Comparison of ENCODE assay signal across 33 cellular contexts in the genomic region with DNA sequence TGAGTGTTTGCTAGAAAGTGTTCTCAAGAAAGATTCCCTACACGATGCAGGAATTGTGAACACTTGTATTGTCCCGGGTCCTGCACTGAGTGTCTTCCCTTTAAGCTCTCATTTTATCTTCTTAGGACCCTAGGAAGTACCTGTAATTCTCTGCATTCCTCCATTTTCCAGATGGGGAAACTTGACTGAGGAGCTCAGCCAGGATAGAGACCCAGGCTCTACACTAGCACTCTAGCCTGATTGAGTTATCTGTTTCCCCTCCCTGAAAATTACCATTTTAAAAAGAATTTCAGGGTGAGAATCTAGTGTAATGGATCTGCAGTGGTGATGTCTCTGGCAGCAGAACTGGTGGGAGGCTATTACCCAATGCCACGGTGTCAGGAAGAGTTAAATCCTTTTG.
"Had no signal": no experiment of that assay in that cellular context is flagged by ENCODE, and none has a peak within 500 bp of the region (broad histone marks: within the 10 kb centered on the region; RNA-seq: fewer than 3 reads in every experiment).

No MANE protein-coding gene starts in this region.

- ATAC-seq: activated CD4-positive, CD25-positive, alpha-beta regulatory T cell treated with anti-CD3 and anti-CD28 coated beads, Interleukin-2, amount 50 U/mL, for 24 hours; gastrocnemius medialis; left lung; lower lobe of right lung; natural killer cell; stimulated activated memory B cell treated with anti-CD40 and anti-IgM and Interleukin-4, amounts not matched to agents 10 μg/mL and 1 μg/mL and 100 μg/mL, for 72 hours; stimulated activated naive CD8-positive, alpha-beta T cell treated with anti-CD3 and anti-CD28 coated beads, Interleukin-15, amount 100 ng/mL, for 72 hours; upper lobe of right lung had no signal

- H3K27ac ChIP-seq: breast epithelium, colonic mucosa, gastrocnemius medialis, hepatocyte, left lung, lower lobe of right lung, neutrophil, ovary, suprapubic skin, tibial artery, upper lobe of right lung had no signal

- H3K27me3 Mint-ChIP-seq: stimulated activated memory B cell treated with anti-CD40 and anti-IgM and Interleukin-4, amounts not matched to agents 10 μg/mL and 1 μg/mL and 100 μg/mL, for 72 hours had no signal

- H2AFZ ChIP-seq: hepatocyte had no signal

- DNase-seq: activated CD4-positive, alpha-beta T cell treated with anti-CD3 and anti-CD28 coated beads for 48 hours; activated CD4-positive, alpha-beta T cell treated with anti-CD3 and anti-CD28 coated beads, Interleukin-2, amount 50 U/mL, for 48 hours; activated CD8-positive, alpha-beta memory T cell treated with anti-CD3 and anti-CD28 coated beads for 24 hours; activated gamma-delta T cell; activated naive CD4-positive, alpha-beta T cell treated with anti-CD3 and anti-CD28 coated beads, Interleukin-2, amount 10 ng/mL, durations not matched to agents 7 days and 5 days; activated naive CD8-positive, alpha-beta T cell treated with anti-CD3 and anti-CD28 coated beads, Interleukin-2, amount 10 ng/mL, durations not matched to agents 7 days and 5 days; cerebellar nuclear complex; colonic mucosa; effector memory CD4-positive, alpha-beta T cell; gastrocnemius medialis; glutamatergic neuron; left lung; lower lobe of right lung; mesenchymal stem cell; natural killer cell; ovary; stimulated activated CD4-positive, alpha-beta T cell treated with anti-CD3 and anti-CD28 coated beads, Interleukin-1b, Interleukin-23, amount 100 ng/mL, for 48 hours; stimulated activated CD4-positive, alpha-beta T cell treated with anti-CD3 and anti-CD28 coated beads, Interleukin-4, amount 100 ng/mL, for 4 hours; stimulated activated CD8-positive, alpha-beta memory T cell treated with anti-CD3 and anti-CD28 coated beads, Interleukin-4, amount 100 ng/mL, for 48 hours; stimulated activated naive CD8-positive, alpha-beta T cell treated with anti-CD3 and anti-CD28 coated beads, Interleukin-15, amount 100 ng/mL, for 72 hours; T-helper 1 cell; tibial artery; upper lobe of right lung had no signal

- H3K4me1 Mint-ChIP-seq: stimulated activated memory B cell treated with anti-CD40 and anti-IgM and Interleukin-4, amounts not matched to agents 10 μg/mL and 1 μg/mL and 100 μg/mL, for 72 hours had no signal

- H3K36me3 Mint-ChIP-seq: activated naive CD4-positive, alpha-beta T cell treated with anti-CD3 and anti-CD28 coated beads, Interleukin-2, amount 10 ng/mL, durations not matched to agents 7 days and 5 days; activated naive CD8-positive, alpha-beta T cell treated with anti-CD3 and anti-CD28 coated beads, Interleukin-2, amount 10 ng/mL, durations not matched to agents 7 days and 5 days; natural killer cell; stimulated activated memory B cell treated with anti-CD40 and anti-IgM and Interleukin-4, amounts not matched to agents 10 μg/mL and 1 μg/mL and 100 μg/mL, for 72 hours had no signal

- H3K27ac Mint-ChIP-seq: activated naive CD4-positive, alpha-beta T cell treated with anti-CD3 and anti-CD28 coated beads, Interleukin-2, amount 10 ng/mL, durations not matched to agents 7 days and 5 days; activated naive CD8-positive, alpha-beta T cell treated with anti-CD3 and anti-CD28 coated beads, Interleukin-2, amount 10 ng/mL, durations not matched to agents 7 days and 5 days; activated T-helper 1 cell treated with anti-CD3 and anti-CD28 coated beads, Interleukin-12 subunit alpha, Interleukin-12 subunit beta, Interleukin-2, Interleukin-4 antibody, amounts not matched to agents 30 ng/mL and 10 ng/mL and 1 ng/mL, durations not matched to agents 14 hours and 24 hours and 36 hours; natural killer cell; progenitor cell of endocrine pancreas; stimulated activated memory B cell treated with anti-CD40 and anti-IgM and Interleukin-4, amounts not matched to agents 10 μg/mL and 1 μg/mL and 100 μg/mL, for 72 hours; T-helper 2 cell treated with Interferon-gamma antibody and Interleukin-4, amounts not matched to agents 5 μg/mL and 100 μg/mL, for 36 hours had no signal

- H3K79me2 ChIP-seq: hepatocyte had no signal

- H3K9me3 Mint-ChIP-seq: activated naive CD8-positive, alpha-beta T cell treated with anti-CD3 and anti-CD28 coated beads, Interleukin-2, amount 10 ng/mL, durations not matched to agents 7 days and 5 days; activated T-helper 1 cell treated with anti-CD3 and anti-CD28 coated beads, Interleukin-12 subunit alpha, Interleukin-12 subunit beta, Interleukin-2, Interleukin-4 antibody, amounts not matched to agents 30 ng/mL and 10 ng/mL and 1 ng/mL, durations not matched to agents 14 hours and 24 hours and 36 hours; natural killer cell; stimulated activated memory B cell treated with anti-CD40 and anti-IgM and Interleukin-4, amounts not matched to agents 10 μg/mL and 1 μg/mL and 100 μg/mL, for 72 hours; stimulated activated naive CD8-positive, alpha-beta T cell treated with anti-CD3 and anti-CD28 coated beads, Interleukin-15, amount 100 ng/mL, for 72 hours; T-helper 2 cell treated with Interferon-gamma antibody and Interleukin-4, amounts not matched to agents 5 μg/mL and 100 μg/mL, for 36 hours had no signal

- H3K4me3 ChIP-seq: breast epithelium, colonic mucosa, gastrocnemius medialis, hepatocyte, left lung, lower lobe of right lung, ovary, smooth muscle cell, suprapubic skin, tibial artery, upper lobe of right lung had no signal

- H3K4me3 Mint-ChIP-seq: activated naive CD4-positive, alpha-beta T cell treated with anti-CD3 and anti-CD28 coated beads, Interleukin-2, amount 10 ng/mL, durations not matched to agents 7 days and 5 days; activated naive CD8-positive, alpha-beta T cell treated with anti-CD3 and anti-CD28 coated beads, Interleukin-2, amount 10 ng/mL, durations not matched to agents 7 days and 5 days; activated T-helper 1 cell treated with anti-CD3 and anti-CD28 coated beads, Interleukin-12 subunit alpha, Interleukin-12 subunit beta, Interleukin-2, Interleukin-4 antibody, amounts not matched to agents 30 ng/mL and 10 ng/mL and 1 ng/mL, durations not matched to agents 14 hours and 24 hours and 36 hours; natural killer cell; stimulated activated memory B cell treated with anti-CD40 and anti-IgM and Interleukin-4, amounts not matched to agents 10 μg/mL and 1 μg/mL and 100 μg/mL, for 72 hours; stimulated activated naive CD8-positive, alpha-beta T cell treated with anti-CD3 and anti-CD28 coated beads, Interleukin-15, amount 100 ng/mL, for 72 hours; T-helper 2 cell treated with Interferon-gamma antibody and Interleukin-4, amounts not matched to agents 5 μg/mL and 100 μg/mL, for 36 hours had no signal

- H3K27me3 ChIP-seq: breast epithelium, colonic mucosa, gastrocnemius medialis, hepatocyte, ovary, suprapubic skin, tibial artery, upper lobe of right lung had no signal

- H3K36me3 ChIP-seq: breast epithelium, colonic mucosa, gastrocnemius medialis, left lung, lower lobe of right lung, neutrophil, ovary, suprapubic skin, tibial artery, upper lobe of right lung had no signal

- H3K9me3 ChIP-seq: breast epithelium, colonic mucosa, gastrocnemius medialis, left lung, lower lobe of right lung, neutrophil, ovary, suprapubic skin, tibial artery, upper lobe of right lung had no signal

- H3K4me2 ChIP-seq: hepatocyte, smooth muscle cell had no signal

- H3K4me1 ChIP-seq: breast epithelium, colonic mucosa, gastrocnemius medialis, left lung, lower lobe of right lung, suprapubic skin, tibial artery, upper lobe of right lung had no signal
